Comparison of ENCODE assay signal across 19 cellular contexts in the genomic region with DNA sequence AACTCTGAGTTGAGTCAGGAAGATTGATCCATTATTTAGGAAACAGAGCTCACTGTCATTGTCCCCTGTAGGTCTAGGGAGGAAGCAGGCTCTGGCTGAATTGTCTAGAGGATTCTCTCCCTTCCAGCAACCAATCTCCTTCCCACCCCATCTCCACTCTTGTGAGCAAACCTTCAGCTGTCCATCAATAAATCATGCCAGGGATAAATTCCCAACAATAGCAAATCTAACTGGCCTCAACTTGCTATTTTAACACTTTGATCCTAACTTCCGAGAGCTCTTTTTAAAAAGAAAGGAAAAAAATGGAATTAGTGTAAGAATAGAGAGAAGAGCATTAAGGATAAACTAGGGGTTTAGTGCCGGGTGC. TPM values are rescaled to one million over a fixed set of nuclear protein-coding genes. Genes with fewer than 3 reads are reported as not detected.
A peak's percentile ranks its signal among the peaks of the same experiment; 100 is the strongest.
DNase-seq lines count a peak whose midpoint lies in the region; ATAC-seq and TF ChIP-seq lines count a peak whose summit lies in the region.
"Had no signal": no experiment of that assay in that cellular context is flagged by ENCODE, and none has a peak within 500 bp of the region (broad histone marks: within the 10 kb centered on the region; RNA-seq: fewer than 3 reads in every experiment).

No MANE protein-coding gene starts in this region.

- no peaks in the 10 kb centered on the region for H3K9me3 ChIP-seq in esophagus squamous epithelium
- no peaks in the 10 kb centered on the region for H3K9me3 ChIP-seq in BE2C
- H3K9me3 ChIP-seq: heart left ventricle, SJSA1 had no signal

- no peak for ATAC-seq in stimulated activated memory B cell treated with anti-CD40 and anti-IgM and Interleukin-4, amounts not matched to agents 10 μg/mL and 1 μg/mL and 100 μg/mL, for 72 hours
- no peak for ATAC-seq in GM19328 (IDR thresholded peaks at IDR 0.05; ENCODE audit: unreplicated experiment)
- ATAC-seq: activated T-cell treated with anti-CD3 and anti-CD28 coated beads, Interleukin-2, amount 50 U/mL, for 72 hours; heart left ventricle; T-helper 17 cell had no signal

- no peak overlapping the region for H3K4me3 Mint-ChIP-seq in CD14-positive monocyte
- H3K4me3 Mint-ChIP-seq in stimulated activated memory B cell treated with anti-CD40 and anti-IgM and Interleukin-4, amounts not matched to agents 10 μg/mL and 1 μg/mL and 100 μg/mL, for 72 hours: no peak overlapping the region
- H3K4me3 Mint-ChIP-seq: activated naive CD4-positive, alpha-beta T cell treated with anti-CD3 and anti-CD28 coated beads, Interleukin-2, amount 10 ng/mL, durations not matched to agents 7 days and 5 days; activated T-cell treated with anti-CD3 and anti-CD28 coated beads, Interleukin-2, amount 50 U/mL, for 72 hours; T-helper 17 cell had no signal

- TF ChIP-seq POLR2A in esophagus squamous epithelium (IDR thresholded peaks at IDR 0.05): no peak

- TF ChIP-seq CTCF in CD14-positive monocyte (IDR thresholded peaks at IDR 0.05) (no peak), esophagus squamous epithelium (IDR thresholded peaks at IDR 0.05) (no peak), BE2C (IDR thresholded peaks at IDR 0.05; ENCODE audit: low read depth, low read length) (no peak)

- peak overlapping the region; percentile 25 to 85 (median 77) for H3K27ac Mint-ChIP-seq in CD14-positive monocyte
- H3K27ac Mint-ChIP-seq in stimulated activated memory B cell treated with anti-CD40 and anti-IgM and Interleukin-4, amounts not matched to agents 10 μg/mL and 1 μg/mL and 100 μg/mL, for 72 hours: peak overlapping the region; percentile 64
- H3K27ac Mint-ChIP-seq: activated naive CD4-positive, alpha-beta T cell treated with anti-CD3 and anti-CD28 coated beads, Interleukin-2, amount 10 ng/mL, durations not matched to agents 7 days and 5 days; activated T-cell treated with anti-CD3 and anti-CD28 coated beads, Interleukin-2, amount 50 U/mL, for 72 hours; T-helper 17 cell had no signal

- H3K27me3 ChIP-seq in esophagus squamous epithelium (no peaks in the 10 kb centered on the region), BE2C (no peaks in the 10 kb centered on the region)
- H3K27me3 ChIP-seq: cardiac muscle cell, heart left ventricle, SJSA1 had no signal

- peaks cover 0 to 6% (median 0%) of the 10 kb centered on the region in 3 donors for H3K36me3 ChIP-seq in esophagus squamous epithelium
- H3K36me3 ChIP-seq in BE2C: no peaks in the 10 kb centered on the region
- H3K36me3 ChIP-seq: cardiac muscle cell, heart left ventricle, SJSA1 had no signal

- no peak overlapping the region for H3K4me3 ChIP-seq in esophagus squamous epithelium
- no peak overlapping the region for H3K4me3 ChIP-seq in BE2C (ENCODE audit: low read depth, low read length)
- H3K4me3 ChIP-seq: cardiac muscle cell, GM23248, heart left ventricle, SJSA1 had no signal

- no peaks in the 10 kb centered on the region for H3K27me3 Mint-ChIP-seq in CD14-positive monocyte (ENCODE audit: low read depth in 3 of 3)
- no peaks in the 10 kb centered on the region for H3K27me3 Mint-ChIP-seq in stimulated activated memory B cell treated with anti-CD40 and anti-IgM and Interleukin-4, amounts not matched to agents 10 μg/mL and 1 μg/mL and 100 μg/mL, for 72 hours
- H3K27me3 Mint-ChIP-seq: activated naive CD4-positive, alpha-beta T cell treated with anti-CD3 and anti-CD28 coated beads, Interleukin-2, amount 10 ng/mL, durations not matched to agents 7 days and 5 days; T-helper 17 cell had no signal

- intact Hi-C loops in CD14-positive monocyte (cut with micrococcal nuclease) (loop anchor here (2.0 to 10.0 kb wide), 2 partner anchors 19 to 85 kb away; no protein-coding TSS in a partner anchor), esophagus squamous epithelium (cut with DNase I) (no loop called here)

- peaks cover 25% of the 10 kb centered on the region for H3K4me1 Mint-ChIP-seq in CD14-positive monocyte
- H3K4me1 Mint-ChIP-seq in stimulated activated memory B cell treated with anti-CD40 and anti-IgM and Interleukin-4, amounts not matched to agents 10 μg/mL and 1 μg/mL and 100 μg/mL, for 72 hours: peaks cover 44% of the 10 kb centered on the region
- H3K4me1 Mint-ChIP-seq: T-helper 17 cell had no signal

- H3K4me1 ChIP-seq in esophagus squamous epithelium (peaks cover 28 to 57% (median 41%) of the 10 kb centered on the region in 3 donors), BE2C (no peaks in the 10 kb centered on the region)

- DNase-seq in CD14-positive monocyte (ENCODE audit: low spot score): no peak
- peak; percentile 68 for DNase-seq in NCI-H69 (lab: John Stamatoyannopoulos, UW)
- DNase-seq in esophagus squamous epithelium (lab: John Stamatoyannopoulos, UW): no peak
- DNase-seq in HuH-7 (ENCODE audit: low spot score): no peak
- no peak for DNase-seq in BE2C
- DNase-seq: activated CD4-positive, alpha-beta T cell treated with anti-CD3 and anti-CD28 coated beads for 48 hours; activated naive CD4-positive, alpha-beta T cell treated with anti-CD3 and anti-CD28 coated beads, Interleukin-2, amount 10 ng/mL, durations not matched to agents 7 days and 5 days; activated T-cell treated with anti-CD3 and anti-CD28 coated beads, Interleukin-2, amount 50 U/mL, for 72 hours; GM23248; heart left ventricle; midbrain; NCI-H1436; NCI-H774; T-helper 17 cell had no signal

- peak overlapping the region in 3 of 4 donors; percentile 5 to 20 (median 11) for H3K27ac ChIP-seq in esophagus squamous epithelium
- H3K27ac ChIP-seq: cardiac muscle cell, GM23248, heart left ventricle, SJSA1 had no signal

- H3K9me3 Mint-ChIP-seq in CD14-positive monocyte: no peaks in the 10 kb centered on the region
- no peaks in the 10 kb centered on the region for H3K9me3 Mint-ChIP-seq in stimulated activated memory B cell treated with anti-CD40 and anti-IgM and Interleukin-4, amounts not matched to agents 10 μg/mL and 1 μg/mL and 100 μg/mL, for 72 hours
- H3K9me3 Mint-ChIP-seq: activated naive CD4-positive, alpha-beta T cell treated with anti-CD3 and anti-CD28 coated beads, Interleukin-2, amount 10 ng/mL, durations not matched to agents 7 days and 5 days; activated T-cell treated with anti-CD3 and anti-CD28 coated beads, Interleukin-2, amount 50 U/mL, for 72 hours had no signal

- WGBS in esophagus squamous epithelium, 2 donors: 62 to 65% methylated on average over 2 of the region's 2 CpGs

- no peaks in the 10 kb centered on the region for H3K36me3 Mint-ChIP-seq in CD14-positive monocyte
- H3K36me3 Mint-ChIP-seq in stimulated activated memory B cell treated with anti-CD40 and anti-IgM and Interleukin-4, amounts not matched to agents 10 μg/mL and 1 μg/mL and 100 μg/mL, for 72 hours: no peaks in the 10 kb centered on the region
- H3K36me3 Mint-ChIP-seq: activated naive CD4-positive, alpha-beta T cell treated with anti-CD3 and anti-CD28 coated beads, Interleukin-2, amount 10 ng/mL, durations not matched to agents 7 days and 5 days had no signal

RNA-seq across cellular contexts. Expression of a gene that starts 53.5 kb away (rescaled TPM):
- polyA plus RNA-seq in CD14-positive monocyte: under 1 TPM; 0.02 to 0.11 TPM
- 10 to 100 TPM; 20.2 to 39.1 (median 35.6) TPM for total RNA-seq in esophagus squamous epithelium
- 0.15 TPM for polyA plus RNA-seq in BE2C (2012; ENCODE audit: insufficient read depth, insufficient read length, low read depth)
- total RNA-seq: activated T-cell treated with anti-CD3 and anti-CD28 coated beads, Interleukin-2, amount 50 U/mL, for 72 hours; T-helper 17 cell had no signal
- polyA plus RNA-seq: neural cell had no signal
